Comparison of ENCODE assay signal across 1 cellular context in the genomic region with DNA sequence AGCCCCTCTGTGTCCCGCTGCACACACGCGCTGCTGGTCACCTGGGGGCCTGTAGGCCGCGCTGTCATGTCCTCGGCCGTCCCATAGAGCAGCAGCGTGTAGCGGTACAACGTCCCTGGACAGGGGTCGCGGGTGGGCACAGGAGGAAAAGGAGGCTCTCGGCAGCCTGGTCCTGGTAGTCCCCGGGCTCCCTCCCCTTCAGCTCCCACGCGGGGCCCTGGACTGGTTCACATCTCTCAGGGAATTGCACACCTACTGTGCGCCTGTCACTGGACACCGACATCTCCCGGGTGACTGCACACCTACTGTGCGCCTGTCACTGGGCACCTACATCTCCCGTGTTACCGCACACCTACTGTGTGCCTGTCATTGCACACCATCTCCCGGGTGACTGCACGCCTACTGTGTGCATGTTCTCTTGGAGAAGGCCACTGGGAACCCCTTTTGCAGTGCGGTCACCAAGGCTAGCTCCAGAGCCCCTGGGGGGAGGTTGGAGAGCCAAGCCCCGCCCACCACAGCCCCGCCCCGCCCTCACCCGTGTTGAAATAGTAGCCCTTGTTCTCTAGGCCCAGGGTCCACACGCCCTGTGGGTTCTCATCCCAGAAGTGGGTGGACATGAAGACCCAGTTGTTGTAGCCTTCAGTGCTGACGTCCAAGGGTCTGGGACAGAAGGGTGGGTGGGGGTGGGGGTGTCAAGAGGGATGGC.
TF ChIP-seq lines count a peak whose summit lies in the region.

No MANE protein-coding gene starts in this region.

TF ChIP-seq in HepG2, 621 proteins besides CTCF, POLR2A, EP300 and RAD21 (continued from another document):
- TF ChIP-seq, protein P1, sequence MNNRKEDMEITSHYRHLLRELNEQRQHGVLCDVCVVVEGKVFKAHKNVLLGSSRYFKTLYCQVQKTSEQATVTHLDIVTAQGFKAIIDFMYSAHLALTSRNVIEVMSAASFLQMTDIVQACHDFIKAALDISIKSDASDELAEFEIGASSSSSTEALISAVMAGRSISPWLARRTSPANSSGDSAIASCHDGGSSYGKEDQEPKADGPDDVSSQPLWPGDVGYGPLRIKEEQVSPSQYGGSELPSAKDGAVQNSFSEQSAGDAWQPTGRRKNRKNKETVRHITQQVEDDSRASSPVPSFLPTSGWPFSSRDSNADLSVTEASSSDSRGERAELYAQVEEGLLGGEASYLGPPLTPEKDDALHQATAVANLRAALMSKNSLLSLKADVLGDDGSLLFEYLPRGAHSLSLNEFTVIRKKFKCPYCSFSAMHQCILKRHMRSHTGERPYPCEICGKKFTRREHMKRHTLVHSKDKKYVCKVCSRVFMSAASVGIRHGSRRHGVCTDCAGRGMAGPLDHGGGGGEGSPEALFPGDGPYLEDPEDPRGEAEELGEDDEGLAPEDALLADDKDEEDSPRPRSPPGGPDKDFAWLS (CRISPR knock-in tag; IDR thresholded peaks at IDR 0.05; ENCODE audit: borderline replicate concordance) = no peak
- TF ChIP-seq HNRNPL (IDR thresholded peaks at IDR 0.05; ENCODE audit: low read depth, low read length) = no peak; the same call in 1 of the 2 replicates
- no peak for TF ChIP-seq MAFK (conservative IDR thresholded peaks at IDR 0.05 in 1 of 2, IDR thresholded peaks at IDR 0.05 in 1 of 2; ENCODE audit: low read length in 2 of 2)
- TF ChIP-seq, protein P2, sequence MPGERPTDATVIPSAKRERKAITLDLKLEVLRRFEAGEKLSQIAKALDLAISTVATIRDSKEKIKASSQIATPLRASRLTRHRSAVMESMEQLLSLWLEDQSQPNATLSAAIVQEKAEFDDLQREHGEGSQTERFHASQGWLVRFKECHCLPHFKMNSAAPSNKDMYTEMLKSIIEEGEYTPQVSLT (CRISPR knock-in tag; IDR thresholded peaks at IDR 0.05; ENCODE audit: borderline replicate concordance, low read depth) = no peak
- TF ChIP-seq HCFC1 (IDR thresholded peaks at IDR 0.05; ENCODE audit: low read depth, low read length) = no peak
- TF ChIP-seq KLF13 (CRISPR knock-in tag; IDR thresholded peaks at IDR 0.05) = no peak
- no peak for TF ChIP-seq CCDC6 (CRISPR knock-in tag; IDR thresholded peaks at IDR 0.05)
- TF ChIP-seq MEF2D (CRISPR knock-in tag; IDR thresholded peaks at IDR 0.05) = no peak
- TF ChIP-seq, protein P3, sequence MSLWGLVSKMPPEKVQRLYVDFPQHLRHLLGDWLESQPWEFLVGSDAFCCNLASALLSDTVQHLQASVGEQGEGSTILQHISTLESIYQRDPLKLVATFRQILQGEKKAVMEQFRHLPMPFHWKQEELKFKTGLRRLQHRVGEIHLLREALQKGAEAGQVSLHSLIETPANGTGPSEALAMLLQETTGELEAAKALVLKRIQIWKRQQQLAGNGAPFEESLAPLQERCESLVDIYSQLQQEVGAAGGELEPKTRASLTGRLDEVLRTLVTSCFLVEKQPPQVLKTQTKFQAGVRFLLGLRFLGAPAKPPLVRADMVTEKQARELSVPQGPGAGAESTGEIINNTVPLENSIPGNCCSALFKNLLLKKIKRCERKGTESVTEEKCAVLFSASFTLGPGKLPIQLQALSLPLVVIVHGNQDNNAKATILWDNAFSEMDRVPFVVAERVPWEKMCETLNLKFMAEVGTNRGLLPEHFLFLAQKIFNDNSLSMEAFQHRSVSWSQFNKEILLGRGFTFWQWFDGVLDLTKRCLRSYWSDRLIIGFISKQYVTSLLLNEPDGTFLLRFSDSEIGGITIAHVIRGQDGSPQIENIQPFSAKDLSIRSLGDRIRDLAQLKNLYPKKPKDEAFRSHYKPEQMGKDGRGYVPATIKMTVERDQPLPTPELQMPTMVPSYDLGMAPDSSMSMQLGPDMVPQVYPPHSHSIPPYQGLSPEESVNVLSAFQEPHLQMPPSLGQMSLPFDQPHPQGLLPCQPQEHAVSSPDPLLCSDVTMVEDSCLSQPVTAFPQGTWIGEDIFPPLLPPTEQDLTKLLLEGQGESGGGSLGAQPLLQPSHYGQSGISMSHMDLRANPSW (CRISPR knock-in tag; IDR thresholded peaks at IDR 0.05; ENCODE audit: borderline replicate concordance) = no peak
- no peak for TF ChIP-seq ZNF329 (CRISPR knock-in tag; IDR thresholded peaks at IDR 0.05; ENCODE audit: low read depth)
- TF ChIP-seq, protein P4, sequence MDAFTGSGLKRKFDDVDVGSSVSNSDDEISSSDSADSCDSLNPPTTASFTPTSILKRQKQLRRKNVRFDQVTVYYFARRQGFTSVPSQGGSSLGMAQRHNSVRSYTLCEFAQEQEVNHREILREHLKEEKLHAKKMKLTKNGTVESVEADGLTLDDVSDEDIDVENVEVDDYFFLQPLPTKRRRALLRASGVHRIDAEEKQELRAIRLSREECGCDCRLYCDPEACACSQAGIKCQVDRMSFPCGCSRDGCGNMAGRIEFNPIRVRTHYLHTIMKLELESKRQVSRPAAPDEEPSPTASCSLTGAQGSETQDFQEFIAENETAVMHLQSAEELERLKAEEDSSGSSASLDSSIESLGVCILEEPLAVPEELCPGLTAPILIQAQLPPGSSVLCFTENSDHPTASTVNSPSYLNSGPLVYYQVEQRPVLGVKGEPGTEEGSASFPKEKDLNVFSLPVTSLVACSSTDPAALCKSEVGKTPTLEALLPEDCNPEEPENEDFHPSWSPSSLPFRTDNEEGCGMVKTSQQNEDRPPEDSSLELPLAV (CRISPR knock-in tag; conservative IDR thresholded peaks at IDR 0.05; ENCODE audit: low read depth) = no peak
- TF ChIP-seq ARNT (IDR thresholded peaks at IDR 0.05) = no peak
- no peak for TF ChIP-seq REL (CRISPR knock-in tag; conservative IDR thresholded peaks at IDR 0.05)
- TF ChIP-seq, protein P5, sequence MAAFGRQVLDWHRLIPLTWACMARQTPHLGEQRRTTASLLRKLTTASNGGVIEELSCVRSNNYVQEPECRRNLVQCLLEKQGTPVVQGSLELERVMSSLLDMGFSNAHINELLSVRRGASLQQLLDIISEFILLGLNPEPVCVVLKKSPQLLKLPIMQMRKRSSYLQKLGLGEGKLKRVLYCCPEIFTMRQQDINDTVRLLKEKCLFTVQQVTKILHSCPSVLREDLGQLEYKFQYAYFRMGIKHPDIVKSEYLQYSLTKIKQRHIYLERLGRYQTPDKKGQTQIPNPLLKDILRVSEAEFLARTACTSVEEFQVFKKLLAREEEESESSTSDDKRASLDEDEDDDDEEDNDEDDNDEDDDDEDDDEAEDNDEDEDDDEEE (CRISPR knock-in tag; IDR thresholded peaks at IDR 0.05) = no peak
- TF ChIP-seq, protein P6, sequence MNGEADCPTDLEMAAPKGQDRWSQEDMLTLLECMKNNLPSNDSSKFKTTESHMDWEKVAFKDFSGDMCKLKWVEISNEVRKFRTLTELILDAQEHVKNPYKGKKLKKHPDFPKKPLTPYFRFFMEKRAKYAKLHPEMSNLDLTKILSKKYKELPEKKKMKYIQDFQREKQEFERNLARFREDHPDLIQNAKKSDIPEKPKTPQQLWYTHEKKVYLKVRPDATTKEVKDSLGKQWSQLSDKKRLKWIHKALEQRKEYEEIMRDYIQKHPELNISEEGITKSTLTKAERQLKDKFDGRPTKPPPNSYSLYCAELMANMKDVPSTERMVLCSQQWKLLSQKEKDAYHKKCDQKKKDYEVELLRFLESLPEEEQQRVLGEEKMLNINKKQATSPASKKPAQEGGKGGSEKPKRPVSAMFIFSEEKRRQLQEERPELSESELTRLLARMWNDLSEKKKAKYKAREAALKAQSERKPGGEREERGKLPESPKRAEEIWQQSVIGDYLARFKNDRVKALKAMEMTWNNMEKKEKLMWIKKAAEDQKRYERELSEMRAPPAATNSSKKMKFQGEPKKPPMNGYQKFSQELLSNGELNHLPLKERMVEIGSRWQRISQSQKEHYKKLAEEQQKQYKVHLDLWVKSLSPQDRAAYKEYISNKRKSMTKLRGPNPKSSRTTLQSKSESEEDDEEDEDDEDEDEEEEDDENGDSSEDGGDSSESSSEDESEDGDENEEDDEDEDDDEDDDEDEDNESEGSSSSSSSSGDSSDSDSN (CRISPR knock-in tag; IDR thresholded peaks at IDR 0.05) = no peak
- no peak for TF ChIP-seq ASH2L (IDR thresholded peaks at IDR 0.05; ENCODE audit: insufficient read length, low read depth, low read length)
